Comparison of ENCODE assay signal across 8 cellular contexts in genomic region chr4:89294583-89295244, GRCh38. TPM values are rescaled to one million over a fixed set of nuclear protein-coding genes. Genes with fewer than 3 reads are reported as not detected.
DNase-seq lines count a peak whose midpoint lies in the region; ATAC-seq and TF ChIP-seq lines count a peak whose summit lies in the region.

No MANE protein-coding gene starts in this region.

- ATAC-seq in left cardiac atrium (peak; percentile 33 to 48), HG03025 (IDR thresholded peaks at IDR 0.05; ENCODE audit: low FRiP score, unreplicated experiment) (peak; percentile 80)

- intact Hi-C loops in left cardiac atrium (cut with DNase I) = no loop called here
- intact Hi-C loops in cardiac septum (cut with DNase I) = no loop called here
- intact Hi-C loops in stomach (cut with DNase I; ENCODE audit: low total_unique reads) = no loop called here

- DNase-seq in left cardiac atrium (no peak), cardiac septum (ENCODE audit: low spot score) (no peak), stomach (no peak), activated gamma-delta T cell treated with Interleukin-2 at 50 U/mL for 16 hours (no peak)
- DNase-seq in activated effector memory CD4-positive, alpha-beta T cell treated with Interleukin-2 at 50 U/mL for 16 hours = no peak
- DNase-seq in activated effector memory CD4-positive, alpha-beta T cell treated with anti-CD3 and anti-CD28 coated beads, Interleukin-2, amount 50 U/mL, for 16 hours = no peak

- no peak for TF ChIP-seq CTCF in SU-DHL-6 (IDR thresholded peaks at IDR 0.05; ENCODE audit: insufficient read depth, low read length, poor library complexity, severe bottlenecking)
- TF ChIP-seq CTCF in stomach (IDR thresholded peaks at IDR 0.05) = no peak

- no peak overlapping the region for H3K4me3 ChIP-seq in SU-DHL-6 (ENCODE audit: insufficient read depth, low read length, poor library complexity, severe bottlenecking)
- no peak overlapping the region for H3K4me3 ChIP-seq in stomach

- H3K4me1 ChIP-seq in stomach = peaks cover 14 to 66% (median 42%) of the 10 kb centered on the region in 4 donors

- H3K27ac ChIP-seq in SU-DHL-6 (ENCODE audit: low read depth, low read length) (no peak overlapping the region), stomach (peak overlapping the region in 4 of 5 donors; percentile 57 to 86 (median 70))

- TF ChIP-seq POLR2A in stomach (IDR thresholded peaks at IDR 0.05) = no peak

- H3K36me3 ChIP-seq in SU-DHL-6 (ENCODE audit: low read length) (no peaks in the 10 kb centered on the region), stomach (no peaks in the 10 kb centered on the region)

- H3K4me2 ChIP-seq in SU-DHL-6 (ENCODE audit: low read depth, low read length, poor library complexity, severe bottlenecking) = peak overlapping the region; percentile 24

- TF ChIP-seq EP300 in stomach (IDR thresholded peaks at IDR 0.05) = no peak

- WGBS in stomach, 5 donors = 37 to 50% (median 45%) methylated on average over 4 of the region's 4 CpGs

- H2AFZ ChIP-seq in SU-DHL-6 (ENCODE audit: low read depth, low read length, severe bottlenecking) = no peak overlapping the region

- no peak overlapping the region for H3K9ac ChIP-seq in SU-DHL-6 (ENCODE audit: low read length)

- no peaks in the 10 kb centered on the region for H3K27me3 ChIP-seq in SU-DHL-6 (ENCODE audit: low read length)
- no peaks in the 10 kb centered on the region for H3K27me3 ChIP-seq in stomach

- no peaks in the 10 kb centered on the region for H4K20me1 ChIP-seq in SU-DHL-6 (ENCODE audit: low read depth, low read length)

- peaks cover 5% of the 10 kb centered on the region; the same call in 1 of the 2 replicates for H3F3A ChIP-seq in SU-DHL-6 (ENCODE audit: insufficient read depth)

- no peaks in the 10 kb centered on the region for H3K79me2 ChIP-seq in SU-DHL-6 (ENCODE audit: insufficient read depth, low read length)

- H3K9me3 ChIP-seq in SU-DHL-6 (ENCODE audit: insufficient read depth, low read length) (no peaks in the 10 kb centered on the region), stomach (no peaks in the 10 kb centered on the region)

- H3K9me2 ChIP-seq in SU-DHL-6 (replicated peaks; ENCODE audit: insufficient read depth, low read length) = no peaks in the 10 kb centered on the region

RNA-seq across cellular contexts. Expression of gene GPRIN3, which starts 12.9 kb away (rescaled TPM):
- total RNA-seq in left cardiac atrium (1 to 10 TPM; 5.3 to 5.7 TPM), cardiac septum (7.3 TPM), stomach (10 to 100 TPM in 4 of 5 donors, 1 to 10 TPM in 1; 8.9 to 19.8 (median 14.9) TPM)
- 1 to 10 TPM in 1 of 3 donors, under 1 TPM in 2; 0.40 to 1.1 (median 0.92) TPM for polyA plus RNA-seq in stomach
